ENCODE assay signal across 8 cellular contexts in the genomic region with DNA sequence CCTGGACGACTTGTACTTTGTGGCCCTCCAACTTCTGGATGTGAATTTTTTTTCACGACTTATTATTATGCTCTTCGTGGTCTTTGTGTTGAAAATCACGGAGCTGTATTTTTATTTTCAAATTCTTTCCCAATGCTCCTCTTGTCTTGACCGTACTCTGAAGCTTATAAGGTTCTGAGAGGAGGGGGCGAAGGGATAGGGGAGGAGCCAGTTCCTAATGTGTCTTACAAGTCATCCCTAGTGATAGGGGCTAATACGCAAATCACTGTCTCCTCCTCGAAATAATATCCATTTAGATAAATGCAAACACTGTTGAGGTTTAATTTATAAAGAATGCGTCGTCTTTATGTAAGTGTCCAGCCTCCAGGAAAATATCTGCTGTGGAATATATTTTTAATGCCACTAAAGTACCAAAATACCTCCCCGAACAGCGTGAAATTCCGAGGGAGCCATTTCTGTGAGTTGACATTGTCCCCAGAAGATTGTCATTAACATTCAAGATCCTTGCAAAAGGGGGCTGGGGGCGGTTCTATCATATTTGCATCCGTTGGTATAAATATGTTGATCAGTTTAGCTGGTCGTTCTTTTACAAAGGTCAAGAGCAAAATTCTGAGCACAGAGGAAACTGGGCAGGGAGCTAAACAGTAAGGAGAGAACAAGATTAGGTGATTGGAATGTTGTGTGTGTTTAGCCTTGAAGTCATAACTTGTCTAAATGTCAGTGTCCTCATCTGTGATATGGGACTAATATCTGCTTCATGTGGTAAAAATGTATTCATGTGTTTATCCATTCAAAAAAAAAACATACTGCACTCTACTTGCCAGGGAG. TPM values are rescaled to one million over a fixed set of nuclear protein-coding genes. Genes with fewer than 3 reads are reported as not detected.
DNase-seq lines count a peak whose midpoint lies in the region; TF ChIP-seq lines count a peak whose summit lies in the region.
"Had no signal": no experiment of that assay in that cellular context is flagged by ENCODE, and none has a peak within 500 bp of the region (broad histone marks: within the 10 kb centered on the region; RNA-seq: fewer than 3 reads in every experiment).

No MANE protein-coding gene starts in this region.

- no peaks in the 10 kb centered on the region for H3K9me3 Mint-ChIP-seq in activated naive CD8-positive, alpha-beta T cell treated with anti-CD3 and anti-CD28 coated beads for 36 hours

- peak overlapping the region; percentile 94 for H3K27ac ChIP-seq in HEK293 (ENCODE audit: extremely low read depth, low read depth, low read length)
- peak overlapping the region in 3 of 8 donors; percentile 45 to 52 (median 51) for H3K27ac ChIP-seq in spleen

- no peaks in the 10 kb centered on the region for H3K36me3 ChIP-seq in HEK293 (ENCODE audit: control insufficient read depth in 2 of 2, insufficient read depth in 1 of 2, low read length in 2 of 2)
- H3K36me3 ChIP-seq in spleen = no peaks in the 10 kb centered on the region

- intact Hi-C loops in spleen (cut with DNase I; ENCODE audit: low total_unique reads) = no loop called here

- H3K27me3 ChIP-seq in spleen (replicated peaks in 1 of 7) = peaks cover 2 to 73% (median 46%) of the 10 kb centered on the region in 7 donors

- 8 to 14% (median 8%) methylated on average over 16 of the region's 16 CpGs for WGBS in spleen, 5 donors

- TF ChIP-seq CTCF in HEK293 (tag by site-specific recombination; IDR thresholded peaks at IDR 0.05) (no peak), spleen (IDR thresholded peaks at IDR 0.05 in 8 of 11, conservative IDR thresholded peaks at IDR 0.05 in 3 of 11) (no peak)

- POLR2A ChIA-PET in HEK293 (lab: Yijun Ruan, JAX) = no interaction called here

- H3K27ac Mint-ChIP-seq in activated naive CD8-positive, alpha-beta T cell treated with anti-CD3 and anti-CD28 coated beads for 36 hours = no peak overlapping the region

- peak overlapping the region; percentile 22 for H3K4me3 Mint-ChIP-seq in activated naive CD8-positive, alpha-beta T cell treated with anti-CD3 and anti-CD28 coated beads for 36 hours

- no peak for DNase-seq in activated naive CD8-positive, alpha-beta T cell treated with anti-CD3 and anti-CD28 coated beads for 36 hours
- DNase-seq in spleen (no peak), cerebellar cortex (ENCODE audit: low spot score) (no peak)
- DNase-seq in central memory CD4-positive, alpha-beta T cell = no peak
- no peak for DNase-seq in stimulated activated naive CD4-positive, alpha-beta T cell (lab: John Stamatoyannopoulos, UW)
- DNase-seq: NCI-H1694 treated with DMSO at 0.1 percent for 48 hours had no signal

- peaks cover 56% of the 10 kb centered on the region for H3K27me3 Mint-ChIP-seq in activated naive CD8-positive, alpha-beta T cell treated with anti-CD3 and anti-CD28 coated beads for 36 hours

- peak overlapping the region; percentile 84 for H3K4me3 ChIP-seq in HEK293 (ENCODE audit: low read depth, low read length)
- H3K4me3 ChIP-seq in iPS-18c (ENCODE audit: insufficient read depth, low read depth, low read length) = peak overlapping the region; percentile 90
- H3K4me3 ChIP-seq in spleen = peak overlapping the region; percentile 2 to 74 (median 36)

- H3K4me1 Mint-ChIP-seq in activated naive CD8-positive, alpha-beta T cell treated with anti-CD3 and anti-CD28 coated beads for 36 hours = peaks cover 15% of the 10 kb centered on the region

- H3K9me3 ChIP-seq in HEK293 (ENCODE audit: control insufficient read depth, insufficient read depth, low read depth, low read length) (no peaks in the 10 kb centered on the region), iPS-18c (ENCODE audit: control insufficient read depth, insufficient read depth, low read length) (no peaks in the 10 kb centered on the region), spleen (peaks cover 0 to 4% (median 0%) of the 10 kb centered on the region in 8 donors)

- no peak for TF ChIP-seq POLR2A in spleen (IDR thresholded peaks at IDR 0.05)

- no peaks in the 10 kb centered on the region for H3K36me3 Mint-ChIP-seq in activated naive CD8-positive, alpha-beta T cell treated with anti-CD3 and anti-CD28 coated beads for 36 hours

- H3K4me1 ChIP-seq in HEK293 (ENCODE audit: control insufficient read depth, insufficient read depth, low read length) = no peaks in the 10 kb centered on the region
- peaks cover 0 to 48% (median 38%) of the 10 kb centered on the region in 6 donors for H3K4me1 ChIP-seq in spleen

- CTCF ChIA-PET in HEK293 (lab: Yijun Ruan, JAX) = interaction anchor here (0.7 to 1.2 kb wide), 4 partner anchors 12 to 498 kb away, joined by 3 to 4 read pairs (median 3); no protein-coding TSS in a partner anchor

TF ChIP-seq in HEK293, 187 proteins besides CTCF, POLR2A, EP300 and RAD21:
- TF ChIP-seq ZNF114 (tag by site-specific recombination; IDR thresholded peaks at IDR 0.05) = no peak
- TF ChIP-seq ZIC2 (tag by site-specific recombination; IDR thresholded peaks at IDR 0.05) = no peak
- TF ChIP-seq ZNF707 (tag by site-specific recombination; IDR thresholded peaks at IDR 0.05) = no peak
- TF ChIP-seq MYNN (tag by site-specific recombination; IDR thresholded peaks at IDR 0.05; ENCODE audit: borderline replicate concordance) = no peak
- no peak for TF ChIP-seq AEBP2 (tag by site-specific recombination; IDR thresholded peaks at IDR 0.05; ENCODE audit: borderline replicate concordance)
- TF ChIP-seq SP3 (tag by site-specific recombination; IDR thresholded peaks at IDR 0.05) = no peak
- TF ChIP-seq ZBTB7A (tag by site-specific recombination; IDR thresholded peaks at IDR 0.05; ENCODE audit: low read depth) = no peak
- TF ChIP-seq REST (tag by site-specific recombination; IDR thresholded peaks at IDR 0.05) = no peak
- no peak for TF ChIP-seq ZNF76 (tag by site-specific recombination; IDR thresholded peaks at IDR 0.05; ENCODE audit: borderline replicate concordance, low read depth)
- no peak for TF ChIP-seq ZNF248 (tag by site-specific recombination; IDR thresholded peaks at IDR 0.05)
- TF ChIP-seq GLIS2 (tag by site-specific recombination; IDR thresholded peaks at IDR 0.05) = no peak
- TF ChIP-seq ZNF626 (tag by site-specific recombination; IDR thresholded peaks at IDR 0.05) = no peak
- TF ChIP-seq ZSCAN4 (tag by site-specific recombination; IDR thresholded peaks at IDR 0.05) = no peak
- TF ChIP-seq ZNF433 (tag by site-specific recombination; IDR thresholded peaks at IDR 0.05; ENCODE audit: low read depth) = no peak
- no peak for TF ChIP-seq HOXC10 (CRISPR knock-in tag; IDR thresholded peaks at IDR 0.05)
- TF ChIP-seq MEIS1 (CRISPR knock-in tag; IDR thresholded peaks at IDR 0.05; ENCODE audit: borderline replicate concordance) = no peak
- TF ChIP-seq ZNF416 (tag by site-specific recombination; IDR thresholded peaks at IDR 0.05) = no peak
- TF ChIP-seq ZNF133 (tag by site-specific recombination; IDR thresholded peaks at IDR 0.05) = no peak
- TF ChIP-seq ZBTB20 (tag by site-specific recombination; IDR thresholded peaks at IDR 0.05) = no peak

RNA-seq across cellular contexts. Expression of gene FAT1, which starts 3.7 kb away (rescaled TPM):
- under 1 TPM in 1 of 2 experiments, not detected in 1; 0.02 TPM for total RNA-seq in activated naive CD8-positive, alpha-beta T cell treated with anti-CD3 and anti-CD28 coated beads for 36 hours
- total RNA-seq in spleen = 10 to 100 TPM in 1 of 7 donors, 1 to 10 TPM in 6; 4.2 to 20.0 (median 6.8) TPM
- 1 to 10 TPM in 2 of 3 donors, under 1 TPM in 1; 0.87 to 1.9 (median 1.7) TPM for polyA plus RNA-seq in spleen

Comparison
In these comparisons a context has a peak if more than half of its experiments do, and no peak if none do; other contexts are left out.
1. H3K4me3 ChIP-seq: peak in every context shown above with its lines; median percentile 90 in iPS-18c; 84 in HEK293; 36 in spleen.
2. RNA of gene FAT1, which starts 3.7 kb away (total RNA-seq): 4.2 to 20.0 TPM in spleen; 0.02 TPM in activated naive CD8-positive, alpha-beta T cell treated with anti-CD3 and anti-CD28 coated beads for 36 hours; every median in the first group is over 4 times any median in the second.